8 cellular contexts compared by ENCODE assay signal in the genomic region with DNA sequence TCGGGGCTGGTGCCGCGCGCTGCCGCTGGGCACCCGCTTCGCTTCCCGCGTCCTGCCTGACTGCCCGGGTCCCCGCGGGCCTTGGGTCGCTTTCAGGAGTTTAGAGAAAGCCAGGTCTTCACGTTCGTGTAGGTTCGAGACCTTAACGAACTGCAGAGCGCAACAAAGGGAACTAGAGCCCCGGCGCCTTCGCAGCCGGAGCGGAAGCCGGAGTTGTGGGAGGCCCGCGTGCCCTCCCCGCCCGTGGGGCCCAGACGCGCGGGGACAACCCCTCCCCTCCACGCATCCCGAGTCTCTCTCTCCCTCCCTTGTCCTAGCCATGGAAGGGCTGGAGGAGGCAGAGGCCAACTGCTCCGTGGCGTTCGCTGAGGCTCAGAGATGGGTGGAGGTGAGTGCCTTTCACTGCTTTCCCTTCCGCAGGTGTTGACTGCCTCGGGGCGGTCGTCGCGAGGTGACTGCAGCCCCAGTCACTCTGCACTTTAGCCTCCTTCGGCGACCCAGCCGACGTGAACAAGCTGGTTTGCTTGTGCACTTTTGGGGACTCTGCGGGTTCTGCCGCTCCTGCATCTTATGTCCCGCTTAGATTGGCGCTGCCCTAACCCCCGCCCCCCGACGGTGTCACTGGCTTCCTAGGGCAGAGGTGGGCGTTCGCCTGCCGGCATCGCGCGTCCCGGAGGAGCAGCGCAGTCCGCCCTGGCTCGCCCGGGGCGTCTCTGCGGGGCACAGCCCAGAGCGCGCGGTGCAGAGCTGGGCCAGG. TPM values are rescaled to one million over a fixed set of nuclear protein-coding genes. Genes with fewer than 3 reads are reported as not detected.
DNase-seq lines count a peak whose midpoint lies in the region; ATAC-seq and TF ChIP-seq lines count a peak whose summit lies in the region.

No MANE protein-coding gene starts in this region.

- peaks cover 0 to 6% (median 0%) of the 10 kb centered on the region in 3 donors for H3K36me3 Mint-ChIP-seq in naive thymus-derived CD8-positive, alpha-beta T cell

- H3K27me3 ChIP-seq in esophagus muscularis mucosa: peaks cover 0 to 24% (median 8%) of the 10 kb centered on the region in 4 donors
- H3K27me3 ChIP-seq in thymus (ENCODE audit: control insufficient read depth, insufficient read depth): no peaks in the 10 kb centered on the region

- WGBS in esophagus muscularis mucosa: 0% methylated on average over 18 of the region's 69 CpGs
- WGBS in thymus: 1% methylated on average over 69 of the region's 69 CpGs

- H3K27ac Mint-ChIP-seq in naive thymus-derived CD8-positive, alpha-beta T cell: peak overlapping the region in 5 of 10 donors; percentile 58 to 86 (median 65)

- TF ChIP-seq POLR2A in esophagus muscularis mucosa (IDR thresholded peaks at IDR 0.05; ENCODE audit: low read depth): no peak

- intact Hi-C loops in esophagus muscularis mucosa (cut with DNase I): no loop called here

- TF ChIP-seq EP300 in esophagus muscularis mucosa (IDR thresholded peaks at IDR 0.05): no peak

- TF ChIP-seq CTCF in esophagus muscularis mucosa (IDR thresholded peaks at IDR 0.05): no peak

- peak overlapping the region; percentile 59 to 72 (median 60) for H3K27ac ChIP-seq in esophagus muscularis mucosa (replicated peaks in 1 of 4)
- peak overlapping the region; percentile 19 for H3K27ac ChIP-seq in thymus (ENCODE audit: low read depth)

- peaks cover 11 to 21% (median 17%) of the 10 kb centered on the region in 4 donors for H3K4me1 Mint-ChIP-seq in naive thymus-derived CD8-positive, alpha-beta T cell

- no peaks in the 10 kb centered on the region for H3K9me3 ChIP-seq in esophagus muscularis mucosa
- no peaks in the 10 kb centered on the region for H3K9me3 ChIP-seq in thymus (ENCODE audit: control insufficient read depth)

- no peaks in the 10 kb centered on the region for H3K9me3 Mint-ChIP-seq in naive thymus-derived CD8-positive, alpha-beta T cell

- H3K4me3 Mint-ChIP-seq in naive thymus-derived CD8-positive, alpha-beta T cell: peak overlapping the region; percentile 74 to 89 (median 85)

- peaks cover 15 to 26% (median 22%) of the 10 kb centered on the region in 4 donors for H3K4me1 ChIP-seq in esophagus muscularis mucosa
- no peaks in the 10 kb centered on the region for H3K4me1 ChIP-seq in thymus (ENCODE audit: control insufficient read depth, insufficient read depth, low read length)

- POLR2A ChIA-PET in naive thymus-derived CD8-positive, alpha-beta T cell (lab: Charles Lee): no interaction called here

- DNase-seq in NCI-H82 (lab: John Stamatoyannopoulos, UW) (peak; percentile 68), NCI-H82 treated with DMSO at 0.1 percent for 48 hours (lab: John Stamatoyannopoulos, UW; ENCODE audit: unreplicated experiment) (no peak), NCI-H526 treated with DMSO at 0.1 percent for 48 hours (lab: John Stamatoyannopoulos, UW) (peak; percentile 52), activated T-cell treated with anti-CD3 and anti-CD28 coated beads for 1 hour (ENCODE audit: low read depth) (peak; percentile 5), esophagus muscularis mucosa (ENCODE audit: extremely low spot score) (no peak)
- DNase-seq in naive thymus-derived CD8-positive, alpha-beta T cell: peak; percentile 22 to 69 (median 50)

- H3K4me3 ChIP-seq in esophagus muscularis mucosa (peak overlapping the region; percentile 65 to 81 (median 72)), thymus (ENCODE audit: low read length) (peak overlapping the region; percentile 60)

- H3K27me3 Mint-ChIP-seq in naive thymus-derived CD8-positive, alpha-beta T cell: peaks cover 0 to 29% (median 14%) of the 10 kb centered on the region in 5 donors

- peak; percentile 49 for ATAC-seq in HG02885 (IDR thresholded peaks at IDR 0.05; ENCODE audit: poor library complexity, unreplicated experiment)
- ATAC-seq in naive thymus-derived CD8-positive, alpha-beta T cell: peak; percentile 63 to 68

- H3K36me3 ChIP-seq in esophagus muscularis mucosa: no peaks in the 10 kb centered on the region
- no peaks in the 10 kb centered on the region for H3K36me3 ChIP-seq in thymus (ENCODE audit: control insufficient read depth, insufficient read depth)

RNA-seq across cellular contexts. Expression of a gene that starts 0.4 kb away (rescaled TPM):
- 10 to 100 TPM; 11.4 to 17.8 (median 14.7) TPM for total RNA-seq in esophagus muscularis mucosa
- 10 to 100 TPM; 65.3 to 66.1 TPM for total RNA-seq in naive thymus-derived CD8-positive, alpha-beta T cell
- polyA plus RNA-seq in naive thymus-derived CD8-positive, alpha-beta T cell: 10 to 100 TPM; 23.0 to 35.8 (median 33.1) TPM
- 59.7 TPM for polyA plus RNA-seq in thymus

Comparison
In these comparisons a context has a peak if more than half of its experiments do, and no peak if none do; other contexts are left out.
1. DNase-seq: peak in NCI-H82 (single experiment), NCI-H526 treated with DMSO at 0.1 percent for 48 hours (single experiment), activated T-cell treated with anti-CD3 and anti-CD28 coated beads for 1 hour (single experiment) and naive thymus-derived CD8-positive, alpha-beta T cell (10 of 10); none in NCI-H82 treated with DMSO at 0.1 percent for 48 hours (single experiment) and esophagus muscularis mucosa (single experiment).